Comparison of ENCODE assay signal across 1 cellular context in the genomic region with DNA sequence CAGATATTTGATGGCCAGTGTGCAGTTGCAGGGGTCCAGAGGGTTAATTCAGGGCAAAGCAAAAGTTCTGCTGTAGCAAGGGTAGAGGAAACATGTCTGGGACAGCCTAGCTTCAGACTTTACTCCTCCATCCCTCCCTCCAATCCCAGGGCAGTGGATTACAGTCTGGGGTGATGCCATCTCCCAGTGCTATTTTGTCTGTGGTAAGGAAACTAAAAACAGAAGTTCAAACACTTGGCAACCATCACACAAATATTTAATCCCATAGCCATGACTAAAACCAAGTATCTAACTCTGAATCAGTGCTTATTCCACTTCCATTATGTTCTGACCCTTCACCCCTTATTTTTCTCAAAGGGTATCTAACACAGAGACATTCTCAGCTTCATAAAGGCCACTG.
TF ChIP-seq lines count a peak whose summit lies in the region.

No MANE protein-coding gene starts in this region.

TF ChIP-seq in H1, 55 proteins besides CTCF, POLR2A, EP300 and RAD21 (continued from another document):
- TF ChIP-seq GABPA (IDR thresholded peaks at IDR 0.05; ENCODE audit: borderline replicate concordance, insufficient read depth, low read length), result no peak
- TF ChIP-seq TCF12 (IDR thresholded peaks at IDR 0.05; ENCODE audit: low read depth, low read length), result no peak
- TF ChIP-seq KDM5A (IDR thresholded peaks at IDR 0.05; ENCODE audit: low read length), result no peak
- no peak for TF ChIP-seq TEAD4 (IDR thresholded peaks at IDR 0.05; ENCODE audit: low read depth, low read length)
- TF ChIP-seq, protein P1, sequence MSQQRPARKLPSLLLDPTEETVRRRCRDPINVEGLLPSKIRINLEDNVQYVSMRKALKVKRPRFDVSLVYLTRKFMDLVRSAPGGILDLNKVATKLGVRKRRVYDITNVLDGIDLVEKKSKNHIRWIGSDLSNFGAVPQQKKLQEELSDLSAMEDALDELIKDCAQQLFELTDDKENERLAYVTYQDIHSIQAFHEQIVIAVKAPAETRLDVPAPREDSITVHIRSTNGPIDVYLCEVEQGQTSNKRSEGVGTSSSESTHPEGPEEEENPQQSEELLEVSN (IDR thresholded peaks at IDR 0.05), result no peak
- TF ChIP-seq ATF3 (IDR thresholded peaks at IDR 0.05; ENCODE audit: insufficient read depth, low read depth, low read length), result no peak
- no peak for TF ChIP-seq TAF1 (IDR thresholded peaks at IDR 0.05; ENCODE audit: low read depth, low read length)
- TF ChIP-seq JUND (IDR thresholded peaks at IDR 0.05; ENCODE audit: low read length), result no peak
- no peak for TF ChIP-seq SRF (IDR thresholded peaks at IDR 0.05; ENCODE audit: low read depth, low read length)
- TF ChIP-seq ATF2 (IDR thresholded peaks at IDR 0.05; ENCODE audit: low read length), result no peak
- TF ChIP-seq PHF8 (conservative IDR thresholded peaks at IDR 0.05; ENCODE audit: low read depth, low read length), result no peak
- no peak for TF ChIP-seq SAP30 (IDR thresholded peaks at IDR 0.05; ENCODE audit: insufficient read depth, insufficient replicate concordance, low read length)
TF ChIP-seq in H1: peak in this region for 0.
